13 cellular contexts compared by ENCODE assay signal in genomic region chr7:30983914-30984247, GRCh38. TPM values are rescaled to one million over a fixed set of nuclear protein-coding genes. Genes with fewer than 3 reads are reported as not detected.
DNase-seq lines count a peak whose midpoint lies in the region; ATAC-seq, FAIRE-seq and TF ChIP-seq lines count a peak whose summit lies in the region.
"Had no signal": no experiment of that assay in that cellular context is flagged by ENCODE, and none has a peak within 500 bp of the region (broad histone marks: within the 10 kb centered on the region; RNA-seq: fewer than 3 reads in every experiment).

No MANE protein-coding gene starts in this region.

- no peak for TF ChIP-seq EP300 in stomach (IDR thresholded peaks at IDR 0.05)

- H3K4me3 ChIP-seq in stomach (peak overlapping the region in 1 of 4 donors; percentile 16), prostate gland (no peak overlapping the region)
- H3K4me3 ChIP-seq: sigmoid colon had no signal

- BruUV-seq in Calu3 (replicated peaks; lab: Mats Ljungman, UMichigan), result no TSS peak

- DNase-seq in Calu3 (no peak), chondrocyte (ENCODE audit: low spot score) (no peak), stomach (no peak), HTR-8/SVneo (ENCODE audit: insufficient read length, low spot score) (no peak), prostate gland (ENCODE audit: low spot score) (no peak)

- no peaks in the 10 kb centered on the region for H3K36me3 ChIP-seq in stomach
- H3K36me3 ChIP-seq in prostate gland, result no peaks in the 10 kb centered on the region
- H3K36me3 ChIP-seq: sigmoid colon had no signal

- H3K4me3 Mint-ChIP-seq in Calu3 (ENCODE audit: low read depth, unreplicated experiment) (peak overlapping the region; percentile 13), chondrocyte (ENCODE audit: unreplicated experiment) (peak overlapping the region; percentile 46), nephron (peak overlapping the region; percentile 24 to 57 (median 45))
- H3K4me3 Mint-ChIP-seq: stimulated activated naive CD8-positive, alpha-beta T cell treated with anti-CD3 and anti-CD28 coated beads, Interleukin-15, Interleukin-2, amounts not matched to agents 100 ng/mL and 50 ng/mL, for 24 hours had no signal

- H3K36me3 Mint-ChIP-seq in Calu3 (ENCODE audit: insufficient read depth, unreplicated experiment) (no peaks in the 10 kb centered on the region), chondrocyte (ENCODE audit: low read depth) (no peaks in the 10 kb centered on the region), nephron (ENCODE audit: low read depth) (no peaks in the 10 kb centered on the region)

- H3K9me3 ChIP-seq in stomach (no peaks in the 10 kb centered on the region), prostate gland (no peaks in the 10 kb centered on the region)
- H3K9me3 ChIP-seq: sigmoid colon had no signal

- WGBS in stomach, 5 donors, result 26 to 36% (median 31%) methylated on average over 9 to 12 of the region's 12 CpGs
- 38% methylated on average over 12 of the region's 12 CpGs for WGBS in prostate gland

- CTCF ChIA-PET in Calu3 (lab: Charles Lee), result interaction anchor here (0.6 to 10.3 kb wide), 28 partner anchors 9 to 352 kb away, joined by 3 to 397 read pairs (median 3); no protein-coding TSS in a partner anchor

- FAIRE-seq in HTR-8/SVneo (lab: Jason Lieb, UNC), result no peak

- H3K27ac Mint-ChIP-seq in Calu3 (ENCODE audit: unreplicated experiment) (no peak overlapping the region), chondrocyte (ENCODE audit: unreplicated experiment) (no peak overlapping the region), nephron (no peak overlapping the region)
- H3K27ac Mint-ChIP-seq: stimulated activated naive CD8-positive, alpha-beta T cell treated with anti-CD3 and anti-CD28 coated beads, Interleukin-15, Interleukin-2, amounts not matched to agents 100 ng/mL and 50 ng/mL, for 24 hours had no signal

- no peaks in the 10 kb centered on the region for H3K9me3 Mint-ChIP-seq in Calu3 (ENCODE audit: low read depth, unreplicated experiment)
- H3K9me3 Mint-ChIP-seq in chondrocyte (ENCODE audit: low read depth), result no peaks in the 10 kb centered on the region
- H3K9me3 Mint-ChIP-seq in nephron, result no peaks in the 10 kb centered on the region
- H3K9me3 Mint-ChIP-seq: stimulated activated naive CD8-positive, alpha-beta T cell treated with anti-CD3 and anti-CD28 coated beads, Interleukin-15, Interleukin-2, amounts not matched to agents 100 ng/mL and 50 ng/mL, for 24 hours had no signal

- no peak overlapping the region for H3K27ac ChIP-seq in stomach
- no peak overlapping the region for H3K27ac ChIP-seq in prostate gland
- H3K27ac ChIP-seq: sigmoid colon had no signal

- H3K4me1 Mint-ChIP-seq in Calu3 (ENCODE audit: low read depth, unreplicated experiment) (peaks cover 30% of the 10 kb centered on the region), chondrocyte (ENCODE audit: low read depth) (peaks cover 13% of the 10 kb centered on the region), nephron (peaks cover 26% of the 10 kb centered on the region)

- ATAC-seq in HG03460 (IDR thresholded peaks at IDR 0.05; ENCODE audit: unreplicated experiment) (peak; percentile 14), GM19324 (IDR thresholded peaks at IDR 0.05; ENCODE audit: low FRiP score, unreplicated experiment) (no peak)

- TF ChIP-seq CTCF in Calu3 (IDR thresholded peaks at IDR 0.05; ENCODE audit: unreplicated experiment) (no peak), chondrocyte (IDR thresholded peaks at IDR 0.05) (peak; percentile 57), nephron (IDR thresholded peaks at IDR 0.05; ENCODE audit: unreplicated experiment in 3 of 3) (peak in 1 of 3 experiments; percentile 10), stomach (IDR thresholded peaks at IDR 0.05) (no peak), prostate gland (IDR thresholded peaks at IDR 0.05) (no peak)

- peaks cover 0 to 20% (median 10%) of the 10 kb centered on the region in 4 donors for H3K4me1 ChIP-seq in stomach
- H3K4me1 ChIP-seq in prostate gland (replicated peaks), result no peaks in the 10 kb centered on the region

- no peak for TF ChIP-seq POLR2A in stomach (IDR thresholded peaks at IDR 0.05)
- no peak for TF ChIP-seq POLR2A in prostate gland (IDR thresholded peaks at IDR 0.05)

- peaks cover 45% of the 10 kb centered on the region for H3K27me3 Mint-ChIP-seq in Calu3 (ENCODE audit: unreplicated experiment)
- peaks cover 63% of the 10 kb centered on the region for H3K27me3 Mint-ChIP-seq in chondrocyte (ENCODE audit: low read depth)
- peaks cover 73% of the 10 kb centered on the region for H3K27me3 Mint-ChIP-seq in nephron (ENCODE audit: low read depth)

- H3K27me3 ChIP-seq in stomach (peaks cover 0 to 44% (median 0%) of the 10 kb centered on the region in 3 donors), prostate gland (replicated peaks; ENCODE audit: insufficient read depth) (no peaks in the 10 kb centered on the region)

- intact Hi-C loops in Calu3 (cut with micrococcal nuclease; ENCODE audit: unreplicated experiment), result loop anchor here (1.0 to 10.0 kb wide), 2 partner anchors 81 to 138 kb away; no protein-coding TSS in a partner anchor
- intact Hi-C loops in stomach (cut with DNase I; ENCODE audit: low total_unique reads), result loop anchor here (5.0 kb wide), 1 partner anchor 138 kb away; no protein-coding TSS in a partner anchor
- intact Hi-C loops in prostate gland (cut with DNase I), result loop anchor here (2.0 to 10.0 kb wide), 2 partner anchors 139 to 651 kb away; no protein-coding TSS in a partner anchor

RNA-seq across cellular contexts. Expression of gene GHRHR, which starts 20.1 kb away (rescaled TPM):
- total RNA-seq in Calu3 (2022) (not detected in 2 replicates), chondrocyte (not detected in 3 replicates), stomach (not detected), prostate gland (1 to 10 TPM in 1 of 2 donors, not detected in 1; 4.4 TPM)
- polyA plus RNA-seq in stomach, result under 1 TPM in 1 of 3 donors, not detected in 2; 0.33 TPM
- total RNA-seq: HepG2, PC-3, sigmoid colon had no signal
- polyA plus RNA-seq: BJ, HepG2, sigmoid colon had no signal
